In genomic region chr10:5424751-5425150, GRCh38 we compare ENCODE assay signal across 2 cellular contexts.
TF ChIP-seq lines count a peak whose summit lies in the region.

No MANE protein-coding gene starts in this region.

TF ChIP-seq in IMR-90, 13 proteins besides CTCF, POLR2A, EP300 and RAD21:
- TF ChIP-seq USF2 (IDR thresholded peaks at IDR 0.05; ENCODE audit: low read depth, low read length) (no peak), MXI1 (IDR thresholded peaks at IDR 0.05; ENCODE audit: borderline replicate concordance, low read depth, low read length) (no peak)
TF ChIP-seq in IMR-90: peak in this region for 0.

TF ChIP-seq in H1, 55 proteins besides CTCF, POLR2A, EP300 and RAD21:
- TF ChIP-seq YY1 (IDR thresholded peaks at IDR 0.05; ENCODE audit: low read depth, low read length) (peak; percentile 11; the same call in 1 of the 2 replicates), USF2 (IDR thresholded peaks at IDR 0.05; ENCODE audit: low read length) (no peak)
